ENCODE assay signal across 8 cellular contexts in genomic region chr2:121596221-121597080, GRCh38. TPM values are rescaled to one million over a fixed set of nuclear protein-coding genes. Genes with fewer than 3 reads are reported as not detected.
DNase-seq lines count a peak whose midpoint lies in the region; ATAC-seq and TF ChIP-seq lines count a peak whose summit lies in the region.

No MANE protein-coding gene starts in this region.

- H3K4me1 ChIP-seq in HUES48 (ENCODE audit: control insufficient read depth, insufficient read depth, low read length) (peaks cover 8% of the 10 kb centered on the region; the same call in 1 of the 2 replicates), uterus (peaks cover 0 to 12% of the 10 kb centered on the region in 2 donors)

- peak overlapping the region; percentile 28 for H3K4me3 Mint-ChIP-seq in memory B cell

- H3K27ac Mint-ChIP-seq in memory B cell: peak overlapping the region; percentile 68

- H3K27ac ChIP-seq in HUES48 (ENCODE audit: low read depth, low read length) (peak overlapping the region; percentile 64), uterus (peak overlapping the region; percentile 7 to 35)

- intact Hi-C loops in uterus (cut with DNase I; ENCODE audit: low total_unique reads): no loop called here

- H3K27me3 ChIP-seq in HUES48 (ENCODE audit: control insufficient read depth, insufficient read depth, low read length) (no peaks in the 10 kb centered on the region), uterus (no peaks in the 10 kb centered on the region)

- peaks cover 3% of the 10 kb centered on the region; the same call in 1 of the 2 replicates for H3K36me3 ChIP-seq in HUES48 (ENCODE audit: control insufficient read depth, insufficient read depth, low read length)
- H3K36me3 ChIP-seq in uterus: no peaks in the 10 kb centered on the region

- no peaks in the 10 kb centered on the region for H3K9me3 Mint-ChIP-seq in memory B cell

- peak; percentile 21 for DNase-seq in stimulated activated CD4-positive, alpha-beta T cell treated with anti-CD3 and anti-CD28 coated beads, Interleukin-4, amount 100 ng/mL, for 24 hours
- DNase-seq in stimulated activated CD4-positive, alpha-beta T cell treated with anti-CD3 and anti-CD28 coated beads, Interleukin-2, amount 100 ng/mL, for 24 hours: no peak
- peak; percentile 56 for DNase-seq in SK-N-DZ (ENCODE audit: low spot score)
- DNase-seq in dermis microvascular lymphatic vessel endothelial cell (ENCODE audit: low read depth in 2 of 2): peak; percentile 25 to 74
- DNase-seq in memory B cell (ENCODE audit: low spot score in 2 of 2): peak; percentile 12 to 29
- no peak for DNase-seq in uterus

- H3K4me3 ChIP-seq in HUES48 (ENCODE audit: low read depth, low read length) (no peak overlapping the region), uterus (peak overlapping the region in 1 of 2 donors; percentile 5)

- TF ChIP-seq CTCF in uterus (IDR thresholded peaks at IDR 0.05): peak in 3 of 4 experiments; percentile 8 to 18 (median 13)

- H3K9ac ChIP-seq in HUES48 (ENCODE audit: low read depth, low read length): 0 out of 2 replicates have a peak overlapping the region, but pooled peaks have one; percentile 6

- no peak for TF ChIP-seq POLR2A in uterus (IDR thresholded peaks at IDR 0.05)

- H3K36me3 Mint-ChIP-seq in memory B cell: peaks cover 3% of the 10 kb centered on the region

- no peaks in the 10 kb centered on the region for H3K9me3 ChIP-seq in HUES48 (ENCODE audit: control insufficient read depth, insufficient read depth, low read length)
- H3K9me3 ChIP-seq in uterus: no peaks in the 10 kb centered on the region

- H3K4me1 Mint-ChIP-seq in memory B cell: peaks cover 30% of the 10 kb centered on the region

- ATAC-seq in GM21717 (IDR thresholded peaks at IDR 0.05; ENCODE audit: unreplicated experiment): peak; percentile 58
- ATAC-seq in memory B cell (ENCODE audit: low read depth): peak; percentile 94

- H3K27me3 Mint-ChIP-seq in memory B cell: no peaks in the 10 kb centered on the region

RNA-seq across cellular contexts. Expression of gene CLASP1, which starts 52.8 kb away (rescaled TPM):
- 21.5 and 25.2 TPM in 2 replicates for polyA plus RNA-seq in SK-N-DZ (2014; cell fraction: cytosol; rRNA removed)
- polyA plus RNA-seq in SK-N-DZ (2014; cell fraction: nucleus; rRNA removed): 28.2 and 37.6 TPM in 2 replicates
- total RNA-seq in dermis microvascular lymphatic vessel endothelial cell (28.4 and 38.4 TPM in 2 replicates), uterus (100 to 1,000 TPM in 1 of 4 donors, 10 to 100 TPM in 3; 14.1 to 110 (median 55.9) TPM)

Comparison
In these comparisons a context has a peak if more than half of its experiments do, and no peak if none do; other contexts are left out.
1. DNase-seq: peak in stimulated activated CD4-positive, alpha-beta T cell treated with anti-CD3 and anti-CD28 coated beads, Interleukin-4, amount 100 ng/mL, for 24 hours (single experiment), SK-N-DZ (single experiment), dermis microvascular lymphatic vessel endothelial cell (2 of 2) and memory B cell (2 of 2); none in stimulated activated CD4-positive, alpha-beta T cell treated with anti-CD3 and anti-CD28 coated beads, Interleukin-2, amount 100 ng/mL, for 24 hours (0 of 2) and uterus (0 of 2).